In genomic region chr19:403221-404036, GRCh38 we compare ENCODE assay signal across 18 cellular contexts. TPM values are rescaled to one million over a fixed set of nuclear protein-coding genes. Genes with fewer than 3 reads are reported as not detected.
DNase-seq lines count a peak whose midpoint lies in the region; ATAC-seq and TF ChIP-seq lines count a peak whose summit lies in the region.
"Had no signal": no experiment of that assay in that cellular context is flagged by ENCODE, and none has a peak within 500 bp of the region (broad histone marks: within the 10 kb centered on the region; RNA-seq: fewer than 3 reads in every experiment).

No MANE protein-coding gene starts in this region.

- intact Hi-C loops in activated T-helper 2 cell treated with anti-CD3 and anti-CD28 coated beads, Interferon-gamma antibody, Interleukin-2, Interleukin-4, amounts not matched to agents 10 μg/mL and 5 μg/mL and 100 μg/mL, durations not matched to agents 14 hours and 24 hours and 36 hours (cut with micrococcal nuclease): no loop called here

- H3K4me3 Mint-ChIP-seq in activated T-helper 2 cell treated with anti-CD3 and anti-CD28 coated beads, Interferon-gamma antibody, Interleukin-2, Interleukin-4, amounts not matched to agents 10 μg/mL and 5 μg/mL and 100 μg/mL, durations not matched to agents 14 hours and 24 hours and 36 hours (ENCODE audit: low read depth): no peak overlapping the region
- H3K4me3 Mint-ChIP-seq: CD4-positive, alpha-beta T cell had no signal

- no peaks in the 10 kb centered on the region for H3K4me1 Mint-ChIP-seq in activated T-helper 2 cell treated with anti-CD3 and anti-CD28 coated beads, Interferon-gamma antibody, Interleukin-2, Interleukin-4, amounts not matched to agents 10 μg/mL and 5 μg/mL and 100 μg/mL, durations not matched to agents 14 hours and 24 hours and 36 hours (ENCODE audit: low read depth)

- peak; percentile 15 for ATAC-seq in omental fat pad (ENCODE audit: low FRiP score)
- ATAC-seq in HG02885 (IDR thresholded peaks at IDR 0.05; ENCODE audit: poor library complexity, unreplicated experiment): no peak
- ATAC-seq: A549, heart left ventricle had no signal

- no peaks in the 10 kb centered on the region for H3K27me3 Mint-ChIP-seq in activated T-helper 2 cell treated with anti-CD3 and anti-CD28 coated beads, Interferon-gamma antibody, Interleukin-2, Interleukin-4, amounts not matched to agents 10 μg/mL and 5 μg/mL and 100 μg/mL, durations not matched to agents 14 hours and 24 hours and 36 hours (ENCODE audit: low read depth)

- no peaks in the 10 kb centered on the region for H3K36me3 Mint-ChIP-seq in activated T-helper 2 cell treated with anti-CD3 and anti-CD28 coated beads, Interferon-gamma antibody, Interleukin-2, Interleukin-4, amounts not matched to agents 10 μg/mL and 5 μg/mL and 100 μg/mL, durations not matched to agents 14 hours and 24 hours and 36 hours (ENCODE audit: low read depth)

- DNase-seq in DMS79 treated with DMSO at 0.1 percent for 48 hours (lab: John Stamatoyannopoulos, UW) (peak; percentile 22), DMS79 (lab: John Stamatoyannopoulos, UW) (no peak), NCI-H1105 treated with DMSO at 0.1 percent for 48 hours (lab: John Stamatoyannopoulos, UW) (peak; percentile 74), SK-N-DZ (ENCODE audit: low spot score) (peak; percentile 88), omental fat pad (ENCODE audit: low spot score) (no peak), anterior cingulate cortex (lab: John Stamatoyannopoulos, UW) (no peak)
- DNase-seq in activated T-helper 2 cell treated with anti-CD3 and anti-CD28 coated beads, Interferon-gamma antibody, Interleukin-2, Interleukin-4, amounts not matched to agents 10 μg/mL and 5 μg/mL and 100 μg/mL, durations not matched to agents 14 hours and 24 hours and 36 hours (ENCODE audit: low spot score): no peak
- DNase-seq: activated CD4-positive, alpha-beta T cell treated with anti-CD3 and anti-CD28 coated beads for 48 hours; activated T-cell treated with anti-CD3 and anti-CD28 coated beads, Interleukin-2, amount 50 U/mL, for 48 hours; CD4-positive, alpha-beta T cell; cortex of kidney; kidney glomerular epithelial cell; MG63; NCI-H524; transverse colon had no signal

- H3K27ac Mint-ChIP-seq in activated T-helper 2 cell treated with anti-CD3 and anti-CD28 coated beads, Interferon-gamma antibody, Interleukin-2, Interleukin-4, amounts not matched to agents 10 μg/mL and 5 μg/mL and 100 μg/mL, durations not matched to agents 14 hours and 24 hours and 36 hours: no peak overlapping the region
- H3K27ac Mint-ChIP-seq: CD4-positive, alpha-beta T cell had no signal

- no peaks in the 10 kb centered on the region for H3K9me3 Mint-ChIP-seq in activated T-helper 2 cell treated with anti-CD3 and anti-CD28 coated beads, Interferon-gamma antibody, Interleukin-2, Interleukin-4, amounts not matched to agents 10 μg/mL and 5 μg/mL and 100 μg/mL, durations not matched to agents 14 hours and 24 hours and 36 hours
- H3K9me3 Mint-ChIP-seq: CD4-positive, alpha-beta T cell had no signal

- TF ChIP-seq CTCF in omental fat pad (IDR thresholded peaks at IDR 0.05): no peak

RNA-seq across cellular contexts. Expression of gene C2CD4C, which starts 5.5 kb away (rescaled TPM):
- 8.0 and 11.7 TPM in 2 replicates for polyA plus RNA-seq in SK-N-DZ (2014; cell fraction: cytosol; rRNA removed)
- 26.7 and 31.2 TPM in 2 replicates for polyA plus RNA-seq in SK-N-DZ (2014; cell fraction: nucleus; rRNA removed)
- total RNA-seq in omental fat pad: 1 to 10 TPM in 3 of 4 donors, under 1 TPM in 1; 0.19 to 9.6 (median 1.8) TPM
- total RNA-seq in activated T-helper 2 cell treated with anti-CD3 and anti-CD28 coated beads, Interferon-gamma antibody, Interleukin-2, Interleukin-4, amounts not matched to agents 10 μg/mL and 5 μg/mL and 100 μg/mL, durations not matched to agents 14 hours and 24 hours and 36 hours: 0.14 and 0.23 TPM in 2 replicates
- total RNA-seq: CD4-positive, alpha-beta T cell had no signal

RNA-seq across cellular contexts. Expression of gene SHC2, which starts 57.4 kb away (rescaled TPM):
- 18.4 and 19.9 TPM in 2 replicates for polyA plus RNA-seq in SK-N-DZ (2014; cell fraction: cytosol; rRNA removed)
- 143 and 144 TPM in 2 replicates for polyA plus RNA-seq in SK-N-DZ (2014; cell fraction: nucleus; rRNA removed)
- 10 to 100 TPM; 11.7 to 27.1 (median 18.8) TPM for total RNA-seq in omental fat pad
- not detected in 2 replicates for total RNA-seq in activated T-helper 2 cell treated with anti-CD3 and anti-CD28 coated beads, Interferon-gamma antibody, Interleukin-2, Interleukin-4, amounts not matched to agents 10 μg/mL and 5 μg/mL and 100 μg/mL, durations not matched to agents 14 hours and 24 hours and 36 hours

RNA-seq across cellular contexts. Expression of gene MIER2, which starts 58.8 kb away (rescaled TPM):
- 51.4 and 59.5 TPM in 2 replicates for polyA plus RNA-seq in SK-N-DZ (2014; cell fraction: cytosol; rRNA removed)
- polyA plus RNA-seq in SK-N-DZ (2014; cell fraction: nucleus; rRNA removed): 42.3 and 53.4 TPM in 2 replicates
- 10 to 100 TPM in 3 of 4 donors, 1 to 10 TPM in 1; 8.6 to 25.7 (median 16.6) TPM for total RNA-seq in omental fat pad
- 29.2 and 30.5 TPM in 2 replicates for total RNA-seq in activated T-helper 2 cell treated with anti-CD3 and anti-CD28 coated beads, Interferon-gamma antibody, Interleukin-2, Interleukin-4, amounts not matched to agents 10 μg/mL and 5 μg/mL and 100 μg/mL, durations not matched to agents 14 hours and 24 hours and 36 hours

Comparison
In these comparisons a context has a peak if more than half of its experiments do, and no peak if none do; other contexts are left out.
1. DNase-seq: peak in DMS79 treated with DMSO at 0.1 percent for 48 hours (single experiment), NCI-H1105 treated with DMSO at 0.1 percent for 48 hours (single experiment) and SK-N-DZ (single experiment); none in DMS79 (single experiment), omental fat pad (single experiment), activated T-helper 2 cell treated with anti-CD3 and anti-CD28 coated beads, Interferon-gamma antibody, Interleukin-2, Interleukin-4, amounts not matched to agents 10 μg/mL and 5 μg/mL and 100 μg/mL, durations not matched to agents 14 hours and 24 hours and 36 hours (single experiment) and anterior cingulate cortex (0 of 58).
2. RNA of gene SHC2, which starts 57.4 kb away (total RNA-seq): 11.7 to 27.1 TPM in omental fat pad; not detected in activated T-helper 2 cell treated with anti-CD3 and anti-CD28 coated beads, Interferon-gamma antibody, Interleukin-2, Interleukin-4, amounts not matched to agents 10 μg/mL and 5 μg/mL and 100 μg/mL, durations not matched to agents 14 hours and 24 hours and 36 hours; every median in the first group is over 10 times any median in the second.